Comparison of ENCODE assay signal across 14 cellular contexts in the genomic region with DNA sequence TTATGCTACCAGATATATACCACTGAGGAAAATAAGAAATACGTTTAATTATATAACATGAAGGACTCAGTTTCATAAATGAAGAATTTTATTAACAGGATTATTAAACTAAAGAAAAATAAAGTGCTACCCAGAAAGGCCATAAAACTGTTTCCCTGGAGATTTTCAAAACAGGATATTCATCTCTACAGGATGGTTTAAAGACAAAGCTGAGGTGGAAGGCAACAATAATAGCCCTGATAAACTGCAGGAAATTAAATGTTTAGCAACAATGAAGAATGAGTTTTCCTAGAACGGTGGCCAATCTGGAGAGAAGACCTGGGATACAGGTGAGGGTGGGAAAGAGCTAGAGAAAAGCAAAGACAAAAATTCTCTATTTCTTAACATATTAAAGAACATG. TPM values are rescaled to one million over a fixed set of nuclear protein-coding genes. Genes with fewer than 3 reads are reported as not detected.
DNase-seq lines count a peak whose midpoint lies in the region; ATAC-seq and TF ChIP-seq lines count a peak whose summit lies in the region.
"Had no signal": no experiment of that assay in that cellular context is flagged by ENCODE, and none has a peak within 500 bp of the region (broad histone marks: within the 10 kb centered on the region; RNA-seq: fewer than 3 reads in every experiment).

No MANE protein-coding gene starts in this region.

- POLR2A ChIA-PET in HEK293 (lab: Yijun Ruan, JAX), result no interaction called here

- H3K4me3 ChIP-seq in HEK293 (ENCODE audit: low read depth, low read length) (no peak overlapping the region), gastroesophageal sphincter (no peak overlapping the region), psoas muscle (no peak overlapping the region), foreskin fibroblast (ENCODE audit: low read depth in 1 of 2, low read length in 2 of 2) (no peak overlapping the region)
- H3K4me3 ChIP-seq: GM12878, GM23248 had no signal

- DNase-seq in dermis blood vessel endothelial cell (peak; percentile 53), psoas muscle (no peak), foreskin fibroblast (no peak), GM10266 (ENCODE audit: extremely low spot score) (no peak), mucosa of gallbladder (ENCODE audit: low spot score) (no peak)
- DNase-seq: C1 segment of cervical spinal cord; Calu3; CD4-positive, alpha-beta T cell; DMS 273 treated with DMSO at 0.1 percent for 48 hours; GM23248 had no signal

- no peaks in the 10 kb centered on the region for H3K27me3 ChIP-seq in gastroesophageal sphincter
- no peaks in the 10 kb centered on the region for H3K27me3 ChIP-seq in psoas muscle (ENCODE audit: insufficient read depth in 3 of 3, low read length in 2 of 3)

- H3K4me1 ChIP-seq in HEK293 (ENCODE audit: control insufficient read depth, insufficient read depth, low read length) (peaks cover 7% of the 10 kb centered on the region; the same call in 1 of the 2 replicates), gastroesophageal sphincter (peaks cover 43 to 96% (median 52%) of the 10 kb centered on the region in 3 donors), psoas muscle (peaks cover 90% of the 10 kb centered on the region)

- ATAC-seq in gastroesophageal sphincter (no peak), psoas muscle (no peak), GM21390 (IDR thresholded peaks at IDR 0.05; ENCODE audit: unreplicated experiment) (no peak)

- intact Hi-C loops in psoas muscle (cut with DNase I), result no loop called here

- H3K36me3 ChIP-seq in HEK293 (ENCODE audit: control insufficient read depth in 2 of 2, insufficient read depth in 1 of 2, low read length in 2 of 2) (no peaks in the 10 kb centered on the region), gastroesophageal sphincter (no peaks in the 10 kb centered on the region), psoas muscle (ENCODE audit: insufficient read depth in 1 of 2, low read depth in 1 of 2) (no peaks in the 10 kb centered on the region)

- TF ChIP-seq POLR2A in gastroesophageal sphincter (IDR thresholded peaks at IDR 0.05), result no peak

- no peak for TF ChIP-seq EP300 in gastroesophageal sphincter (IDR thresholded peaks at IDR 0.05)

- WGBS in gastroesophageal sphincter (ENCODE audit: low coverage in 1 of 2), 2 donors, result 44 to 53% methylated on average over 2 of the region's 2 CpGs
- 58 to 72% (median 63%) methylated on average over 2 of the region's 2 CpGs for WGBS in psoas muscle, 3 donors

- CTCF ChIA-PET in HEK293 (lab: Yijun Ruan, JAX), result interaction anchor here (0.6 to 1.4 kb wide), 2 partner anchors 9 to 336 kb away, joined by 3 read pairs; no protein-coding TSS in a partner anchor

- TF ChIP-seq CTCF in HEK293 (tag by site-specific recombination; IDR thresholded peaks at IDR 0.05) (no peak), gastroesophageal sphincter (IDR thresholded peaks at IDR 0.05) (no peak), psoas muscle (IDR thresholded peaks at IDR 0.05) (no peak), foreskin fibroblast (IDR thresholded peaks at IDR 0.05; ENCODE audit: low read depth, low read length) (no peak), GM10266 (IDR thresholded peaks at IDR 0.05; ENCODE audit: control insufficient read depth, insufficient read depth, low read depth, missing control alignments) (no peak)

- no peak overlapping the region for H3K27ac ChIP-seq in HEK293 (ENCODE audit: extremely low read depth, low read depth, low read length)
- peak overlapping the region in 3 of 4 donors; percentile 53 to 69 (median 65) for H3K27ac ChIP-seq in gastroesophageal sphincter
- peak overlapping the region; percentile 79 for H3K27ac ChIP-seq in psoas muscle
- H3K27ac ChIP-seq: GM23248 had no signal

- H3K9me3 ChIP-seq in HEK293 (ENCODE audit: control insufficient read depth, insufficient read depth, low read depth, low read length) (no peaks in the 10 kb centered on the region), gastroesophageal sphincter (no peaks in the 10 kb centered on the region), psoas muscle (no peaks in the 10 kb centered on the region)

TF ChIP-seq in HEK293, 187 proteins besides CTCF, POLR2A, EP300 and RAD21:
- TF ChIP-seq, protein P1, sequence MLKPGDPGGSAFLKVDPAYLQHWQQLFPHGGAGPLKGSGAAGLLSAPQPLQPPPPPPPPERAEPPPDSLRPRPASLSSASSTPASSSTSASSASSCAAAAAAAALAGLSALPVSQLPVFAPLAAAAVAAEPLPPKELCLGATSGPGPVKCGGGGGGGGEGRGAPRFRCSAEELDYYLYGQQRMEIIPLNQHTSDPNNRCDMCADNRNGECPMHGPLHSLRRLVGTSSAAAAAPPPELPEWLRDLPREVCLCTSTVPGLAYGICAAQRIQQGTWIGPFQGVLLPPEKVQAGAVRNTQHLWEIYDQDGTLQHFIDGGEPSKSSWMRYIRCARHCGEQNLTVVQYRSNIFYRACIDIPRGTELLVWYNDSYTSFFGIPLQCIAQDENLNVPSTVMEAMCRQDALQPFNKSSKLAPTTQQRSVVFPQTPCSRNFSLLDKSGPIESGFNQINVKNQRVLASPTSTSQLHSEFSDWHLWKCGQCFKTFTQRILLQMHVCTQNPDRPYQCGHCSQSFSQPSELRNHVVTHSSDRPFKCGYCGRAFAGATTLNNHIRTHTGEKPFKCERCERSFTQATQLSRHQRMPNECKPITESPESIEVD (tag by site-specific recombination; IDR thresholded peaks at IDR 0.05), result 0 out of 2 replicates have a peak, but pooled peaks have one; percentile 3
- TF ChIP-seq, protein P2, sequence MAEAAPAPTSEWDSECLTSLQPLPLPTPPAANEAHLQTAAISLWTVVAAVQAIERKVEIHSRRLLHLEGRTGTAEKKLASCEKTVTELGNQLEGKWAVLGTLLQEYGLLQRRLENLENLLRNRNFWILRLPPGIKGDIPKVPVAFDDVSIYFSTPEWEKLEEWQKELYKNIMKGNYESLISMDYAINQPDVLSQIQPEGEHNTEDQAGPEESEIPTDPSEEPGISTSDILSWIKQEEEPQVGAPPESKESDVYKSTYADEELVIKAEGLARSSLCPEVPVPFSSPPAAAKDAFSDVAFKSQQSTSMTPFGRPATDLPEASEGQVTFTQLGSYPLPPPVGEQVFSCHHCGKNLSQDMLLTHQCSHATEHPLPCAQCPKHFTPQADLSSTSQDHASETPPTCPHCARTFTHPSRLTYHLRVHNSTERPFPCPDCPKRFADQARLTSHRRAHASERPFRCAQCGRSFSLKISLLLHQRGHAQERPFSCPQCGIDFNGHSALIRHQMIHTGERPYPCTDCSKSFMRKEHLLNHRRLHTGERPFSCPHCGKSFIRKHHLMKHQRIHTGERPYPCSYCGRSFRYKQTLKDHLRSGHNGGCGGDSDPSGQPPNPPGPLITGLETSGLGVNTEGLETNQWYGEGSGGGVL (tag by site-specific recombination; IDR thresholded peaks at IDR 0.05), result no peak
- TF ChIP-seq INSM2 (tag by site-specific recombination; IDR thresholded peaks at IDR 0.05) (no peak), PRDM1 (tag by site-specific recombination; IDR thresholded peaks at IDR 0.05) (no peak), BCL11A (tag by site-specific recombination; IDR thresholded peaks at IDR 0.05; ENCODE audit: low read depth) (no peak), ZNF211 (tag by site-specific recombination; IDR thresholded peaks at IDR 0.05; ENCODE audit: low read depth) (no peak), KLF8 (tag by site-specific recombination; IDR thresholded peaks at IDR 0.05) (no peak), ZSCAN4 (tag by site-specific recombination; IDR thresholded peaks at IDR 0.05) (no peak)

RNA-seq across cellular contexts. Expression of gene RHEB, which starts 11.9 kb away (rescaled TPM):
- total RNA-seq in dermis blood vessel endothelial cell (71.0 and 73.0 TPM in 2 replicates), gastroesophageal sphincter (100 to 1,000 TPM; 107 to 229 (median 155) TPM), psoas muscle (100 to 1,000 TPM in 3 of 4 donors, 10 to 100 TPM in 1; 98.0 to 191 (median 142) TPM), mucosa of gallbladder (75.2 TPM)
- polyA plus RNA-seq in psoas muscle, result 100 to 1,000 TPM; 167 to 248 (median 176) TPM
